19 cellular contexts compared by ENCODE assay signal in genomic region chr2:13103778-13104493, GRCh38.
DNase-seq lines count a peak whose midpoint lies in the region; ATAC-seq, FAIRE-seq and TF ChIP-seq lines count a peak whose summit lies in the region.
"Had no signal": no experiment of that assay in that cellular context is flagged by ENCODE, and none has a peak within 500 bp of the region (broad histone marks: within the 10 kb centered on the region; RNA-seq: fewer than 3 reads in every experiment).

No MANE protein-coding gene starts in this region.

- ATAC-seq in K562: no peak
- ATAC-seq in right lobe of liver: peak in 3 of 4 donors; percentile 52 to 65 (median 53)
- ATAC-seq in GM19467 (IDR thresholded peaks at IDR 0.05; ENCODE audit: unreplicated experiment): no peak
- ATAC-seq: HCT116 had no signal

- FAIRE-seq in K562 (lab: Jason Lieb, UNC): no peak
- FAIRE-seq: GM12892, H1 had no signal

- no peak overlapping the region for H3K4me2 ChIP-seq in K562 (ENCODE audit: insufficient read depth, low read length)

- intact Hi-C loops in K562 (cut with micrococcal nuclease) (no loop called here), right lobe of liver (cut with DNase I) (no loop called here)
- intact Hi-C loops in activated naive CD4-positive, alpha-beta T cell treated with anti-CD3 and anti-CD28 coated beads for 36 hours (cut with micrococcal nuclease): no loop called here

- H3K27ac Mint-ChIP-seq in activated naive CD4-positive, alpha-beta T cell treated with anti-CD3 and anti-CD28 coated beads for 36 hours: no peak overlapping the region
- H3K27ac Mint-ChIP-seq: CD4-positive, alpha-beta memory T cell had no signal

- H2AFZ ChIP-seq in K562 (ENCODE audit: low read depth, low read length): no peak overlapping the region
- H2AFZ ChIP-seq: GM23248 had no signal

- WGBS in K562 (ENCODE audit: insufficient coverage, low coverage, missing lambda C conversion rate): 0% methylated on average over 5 of the region's 5 CpGs
- WGBS in right lobe of liver (ENCODE audit: insufficient coverage, low coverage, low lambda C conversion rate, missing lambda C conversion rate): 63% methylated on average over 5 of the region's 5 CpGs

- peaks cover 5% of the 10 kb centered on the region for H3K9me3 Mint-ChIP-seq in activated naive CD4-positive, alpha-beta T cell treated with anti-CD3 and anti-CD28 coated beads for 36 hours

- in situ Hi-C loops in K562 (cut with MboI): no loop called here

- H3K9me1 ChIP-seq in K562 (ENCODE audit: control insufficient read depth, insufficient read depth, low read length): no peaks in the 10 kb centered on the region

- DNase-seq in HCEC 1CT: peak; percentile 3
- DNase-seq in K562 (ENCODE audit: extremely low read depth in 1 of 4, low spot score in 3 of 4): no peak
- DNase-seq in right lobe of liver: no peak
- no peak for DNase-seq in SKM-1 (lab: John Stamatoyannopoulos, UW; ENCODE audit: unreplicated experiment)
- no peak for DNase-seq in activated naive CD4-positive, alpha-beta T cell treated with anti-CD3 and anti-CD28 coated beads for 36 hours
- DNase-seq: 8988T; C1 segment of cervical spinal cord; Calu3; CD4-positive, alpha-beta memory T cell; COR-L47; DMS53; DMS79 treated with DMSO at 0.1 percent for 48 hours; GF-D8; GM23248; H7 had no signal

- H3K27me3 ChIP-seq in K562 (ENCODE audit: control insufficient read depth in 2 of 2, insufficient read depth in 2 of 2, low read length in 2 of 2): no peaks in the 10 kb centered on the region
- no peaks in the 10 kb centered on the region for H3K27me3 ChIP-seq in right lobe of liver

- H3K79me2 ChIP-seq in K562 (ENCODE audit: control insufficient read depth, insufficient read depth, low read length): no peaks in the 10 kb centered on the region

- no peak overlapping the region for H3K9ac ChIP-seq in K562 (ENCODE audit: insufficient read depth in 1 of 2, low read depth in 2 of 2, low read length in 2 of 2)
- H3K9ac ChIP-seq: GM23248 had no signal

- no peaks in the 10 kb centered on the region for H3K4me1 ChIP-seq in K562 (replicated peaks in 1 of 2; ENCODE audit: control insufficient read depth in 2 of 2, insufficient read depth in 2 of 2, low read length in 2 of 2)
- H3K4me1 ChIP-seq in right lobe of liver: peaks cover 0 to 19% (median 0%) of the 10 kb centered on the region in 4 donors

- no peak for TF ChIP-seq CTCF in K562 (IDR thresholded peaks at IDR 0.05 in 2 of 3, conservative IDR thresholded peaks at IDR 0.05 in 1 of 3; ENCODE audit: insufficient read depth in 2 of 3, low read depth in 1 of 3, low read length in 3 of 3)
- TF ChIP-seq CTCF in right lobe of liver (IDR thresholded peaks at IDR 0.05): no peak

- TF ChIP-seq POLR2A in K562 (conservative IDR thresholded peaks at IDR 0.05): no peak
- no peak for TF ChIP-seq POLR2A in right lobe of liver (IDR thresholded peaks at IDR 0.05)

- TF ChIP-seq RAD21 in K562 (CRISPR knock-in tag; conservative IDR thresholded peaks at IDR 0.05 in 1 of 2, IDR thresholded peaks at IDR 0.05 in 1 of 2): no peak

- H3K4me3 ChIP-seq in K562 (no peak overlapping the region), right lobe of liver (no peak overlapping the region)
- H3K4me3 ChIP-seq: GM23248 had no signal

- no peaks in the 10 kb centered on the region for H3K36me3 Mint-ChIP-seq in activated naive CD4-positive, alpha-beta T cell treated with anti-CD3 and anti-CD28 coated beads for 36 hours (ENCODE audit: low read depth)
- H3K36me3 Mint-ChIP-seq: CD4-positive, alpha-beta memory T cell had no signal

- peaks cover 19% of the 10 kb centered on the region for H3K27me3 Mint-ChIP-seq in activated naive CD4-positive, alpha-beta T cell treated with anti-CD3 and anti-CD28 coated beads for 36 hours (ENCODE audit: low read depth)

- no peak overlapping the region for H3K4me3 Mint-ChIP-seq in activated naive CD4-positive, alpha-beta T cell treated with anti-CD3 and anti-CD28 coated beads for 36 hours
- H3K4me3 Mint-ChIP-seq: CD4-positive, alpha-beta memory T cell had no signal

- H3K36me3 ChIP-seq in K562 (ENCODE audit: control insufficient read depth, insufficient read depth, low read length): no peaks in the 10 kb centered on the region
- H3K36me3 ChIP-seq in right lobe of liver: no peaks in the 10 kb centered on the region

- H3K4me1 Mint-ChIP-seq in activated naive CD4-positive, alpha-beta T cell treated with anti-CD3 and anti-CD28 coated beads for 36 hours (ENCODE audit: low read depth): no peaks in the 10 kb centered on the region
- H3K4me1 Mint-ChIP-seq: CD4-positive, alpha-beta memory T cell had no signal

- POLR2A ChIA-PET in K562 (lab: Yijun Ruan, JAX): no interaction called here

- TF ChIP-seq EP300 in K562 (IDR thresholded peaks at IDR 0.05; ENCODE audit: low read length): no peak

- no peaks in the 10 kb centered on the region for H4K20me1 ChIP-seq in K562 (replicated peaks; ENCODE audit: control insufficient read depth, insufficient read depth, low read length)

- H3K9me3 ChIP-seq in K562 (replicated peaks; ENCODE audit: control insufficient read depth, insufficient read depth, low read depth, low read length) (peaks cover 2% of the 10 kb centered on the region; the same call in 1 of the 2 replicates), right lobe of liver (no peaks in the 10 kb centered on the region)

- no TSS peak for BruUV-seq in K562 (replicated peaks; lab: Mats Ljungman, UMichigan)

- CTCF ChIA-PET in K562 (lab: Yijun Ruan, JAX; ENCODE audit: low intra/inter-chr PET ratio): no interaction called here
- CTCF ChIA-PET in activated naive CD4-positive, alpha-beta T cell treated with anti-CD3 and anti-CD28 coated beads for 36 hours (lab: Charles Lee): no interaction called here

- no peak overlapping the region for H3K27ac ChIP-seq in K562 (ENCODE audit: extremely low read depth, low read depth, low read length)
- no peak overlapping the region for H3K27ac ChIP-seq in right lobe of liver
- H3K27ac ChIP-seq: GM23248 had no signal

TF ChIP-seq in K562, 482 proteins besides CTCF, POLR2A, EP300 and RAD21:
- TF ChIP-seq TFE3 (CRISPR knock-in tag; IDR thresholded peaks at IDR 0.05): peak; percentile 86
- no peak for TF ChIP-seq ESRRB (CRISPR knock-in tag; IDR thresholded peaks at IDR 0.05; ENCODE audit: borderline replicate concordance)
TF ChIP-seq in K562: peak in this region for 1.

Comparison
In these comparisons a context has a peak if more than half of its experiments do, and no peak if none do; other contexts are left out.
1. ATAC-seq: peak in right lobe of liver (3 of 4); none in K562 (single experiment) and GM19467 (single experiment).